Comparison of ENCODE assay signal across 7 cellular contexts in genomic region chr17:39150795-39151679, GRCh38. TPM values are rescaled to one million over a fixed set of nuclear protein-coding genes. Genes with fewer than 3 reads are reported as not detected.
DNase-seq lines count a peak whose midpoint lies in the region; ATAC-seq lines count a peak whose summit lies in the region.

Gene PLXDC1, minus strand, starts transcription at chr17:39151637. Its CDS starts 200 bp downstream, at chr17:39151437.

- peak within 1 kb of the TSS; percentile 98 for H3K4me3 ChIP-seq in iPS-15b (ENCODE audit: low read depth, low read length)

- H3K9ac ChIP-seq in iPS-15b (ENCODE audit: low read depth, low read length), result no peak within 1 kb of the TSS

- peaks cover 34% of the 10 kb centered on the region for H3K27me3 Mint-ChIP-seq in IgD-negative memory B cell
- no peaks in the 10 kb centered on the region for H3K27me3 Mint-ChIP-seq in activated naive CD4-positive, alpha-beta T cell treated with anti-CD3 and anti-CD28 coated beads, Interleukin-2, amount 50 U/mL, for 24 hours
- H3K27me3 Mint-ChIP-seq in stimulated activated memory B cell treated with anti-CD40 and anti-IgM and Interleukin-4, amounts not matched to agents 10 μg/mL and 1 μg/mL and 100 μg/mL, for 72 hours, result peaks cover 48% of the 10 kb centered on the region

- H3K36me3 Mint-ChIP-seq in IgD-negative memory B cell, result peaks cover 3% of the 10 kb centered on the region
- no peaks in the 10 kb centered on the region for H3K36me3 Mint-ChIP-seq in activated naive CD4-positive, alpha-beta T cell treated with anti-CD3 and anti-CD28 coated beads, Interleukin-2, amount 50 U/mL, for 24 hours
- no peaks in the 10 kb centered on the region for H3K36me3 Mint-ChIP-seq in stimulated activated memory B cell treated with anti-CD40 and anti-IgM and Interleukin-4, amounts not matched to agents 10 μg/mL and 1 μg/mL and 100 μg/mL, for 72 hours

- H3K4me3 Mint-ChIP-seq in IgD-negative memory B cell, result peak within 1 kb of the TSS; percentile 96 to 99 (median 98)
- H3K4me3 Mint-ChIP-seq in activated naive CD4-positive, alpha-beta T cell treated with anti-CD3 and anti-CD28 coated beads, Interleukin-2, amount 50 U/mL, for 24 hours, result peak within 1 kb of the TSS; percentile 99
- H3K4me3 Mint-ChIP-seq in stimulated activated memory B cell treated with anti-CD40 and anti-IgM and Interleukin-4, amounts not matched to agents 10 μg/mL and 1 μg/mL and 100 μg/mL, for 72 hours, result peak within 1 kb of the TSS; percentile 98

- DNase-seq in DMS153 (lab: John Stamatoyannopoulos, UW) (no peak), NCI-H2171 treated with DMSO at 0.1 percent for 48 hours (lab: John Stamatoyannopoulos, UW) (no peak)

- H3K36me3 ChIP-seq in iPS-15b (ENCODE audit: control insufficient read depth, insufficient read depth, low read length), result no peaks in the 10 kb centered on the region

- peaks cover 17 to 19% (median 17%) of the 10 kb centered on the region in 3 donors for H3K4me1 Mint-ChIP-seq in IgD-negative memory B cell
- H3K4me1 Mint-ChIP-seq in activated naive CD4-positive, alpha-beta T cell treated with anti-CD3 and anti-CD28 coated beads, Interleukin-2, amount 50 U/mL, for 24 hours, result peaks cover 43% of the 10 kb centered on the region
- peaks cover 28% of the 10 kb centered on the region for H3K4me1 Mint-ChIP-seq in stimulated activated memory B cell treated with anti-CD40 and anti-IgM and Interleukin-4, amounts not matched to agents 10 μg/mL and 1 μg/mL and 100 μg/mL, for 72 hours

- peak within 1 kb of the TSS; percentile 88 to 100 (median 99) for H3K27ac Mint-ChIP-seq in IgD-negative memory B cell
- H3K27ac Mint-ChIP-seq in activated naive CD4-positive, alpha-beta T cell treated with anti-CD3 and anti-CD28 coated beads, Interleukin-2, amount 50 U/mL, for 24 hours, result peak within 1 kb of the TSS; percentile 99
- no peak within 1 kb of the TSS for H3K27ac Mint-ChIP-seq in stimulated activated memory B cell treated with anti-CD40 and anti-IgM and Interleukin-4, amounts not matched to agents 10 μg/mL and 1 μg/mL and 100 μg/mL, for 72 hours

- peaks cover 26% of the 10 kb centered on the region for H3K27me3 ChIP-seq in iPS-15b (ENCODE audit: control insufficient read depth, insufficient read depth, low read length)

- H3K9me3 ChIP-seq in iPS-15b (ENCODE audit: control insufficient read depth, insufficient read depth, low read length), result no peaks in the 10 kb centered on the region

- H3K9me3 Mint-ChIP-seq in IgD-negative memory B cell, result peaks cover 0 to 8% (median 0%) of the 10 kb centered on the region in 3 donors
- no peaks in the 10 kb centered on the region for H3K9me3 Mint-ChIP-seq in activated naive CD4-positive, alpha-beta T cell treated with anti-CD3 and anti-CD28 coated beads, Interleukin-2, amount 50 U/mL, for 24 hours
- no peaks in the 10 kb centered on the region for H3K9me3 Mint-ChIP-seq in stimulated activated memory B cell treated with anti-CD40 and anti-IgM and Interleukin-4, amounts not matched to agents 10 μg/mL and 1 μg/mL and 100 μg/mL, for 72 hours

- no peak for ATAC-seq in stimulated activated memory B cell treated with anti-CD40 and anti-IgM and Interleukin-4, amounts not matched to agents 10 μg/mL and 1 μg/mL and 100 μg/mL, for 72 hours
- ATAC-seq in HG03097 (IDR thresholded peaks at IDR 0.05; ENCODE audit: low FRiP score, unreplicated experiment), result no peak

- H3K4me1 ChIP-seq in iPS-15b (ENCODE audit: control insufficient read depth, insufficient read depth, low read length), result peaks cover 3% of the 10 kb centered on the region

RNA-seq across cellular contexts. Expression of gene PLXDC1, which starts in this region (rescaled TPM):
- not detected for polyA plus RNA-seq in IgD-negative memory B cell
